ENCODE assay signal across 8 cellular contexts in the genomic region with DNA sequence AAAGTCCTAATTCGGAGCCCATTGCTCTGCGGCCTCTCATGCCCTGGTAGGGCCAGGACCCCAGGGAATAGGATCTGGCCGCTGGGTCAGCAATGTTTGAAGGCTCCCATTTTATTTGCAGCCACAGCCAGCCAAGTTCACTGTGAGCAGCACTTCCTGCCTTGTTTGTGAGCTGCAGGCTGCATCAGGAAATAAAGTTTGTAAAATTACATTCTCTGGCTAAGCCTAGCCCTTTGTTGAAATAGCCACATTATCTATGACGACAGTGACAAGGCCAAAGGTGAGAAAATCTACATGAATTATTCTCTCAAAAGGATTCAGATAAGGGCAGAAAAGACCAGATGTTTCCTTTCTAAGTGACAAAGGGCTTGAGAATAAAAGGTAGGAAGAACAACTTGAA. TPM values are rescaled to one million over a fixed set of nuclear protein-coding genes. Genes with fewer than 3 reads are reported as not detected.
A peak's percentile ranks its signal among the peaks of the same experiment; 100 is the strongest.
DNase-seq lines count a peak whose midpoint lies in the region; ATAC-seq, FAIRE-seq and TF ChIP-seq lines count a peak whose summit lies in the region.

No MANE protein-coding gene starts in this region.

- DNase-seq in Karpas-422 (peak; percentile 65), MCF 10A (ENCODE audit: unreplicated experiment) (peak; percentile 28), keratinocyte (ENCODE audit: low read depth, low spot score) (no peak), NOMO-1 treated with dmso at 0.1 percent for 144 hours (lab: John Stamatoyannopoulos, UW; ENCODE audit: unreplicated experiment) (no peak), hepatic stellate cell (ENCODE audit: low spot score) (no peak)
- no peak for DNase-seq in stimulated activated naive CD8-positive, alpha-beta T cell treated with anti-CD3 and anti-CD28 coated beads, Interleukin-15, Interleukin-2, amounts not matched to agents 100 U/mL and 50 U/mL, for 24 hours

- H3K36me3 Mint-ChIP-seq in MCF 10A (ENCODE audit: insufficient read depth, unreplicated experiment) = no peaks in the 10 kb centered on the region

- H4K20me1 ChIP-seq in Karpas-422 (ENCODE audit: insufficient read depth, low read depth, low read length) = no peaks in the 10 kb centered on the region
- no peaks in the 10 kb centered on the region for H4K20me1 ChIP-seq in keratinocyte (ENCODE audit: control insufficient read depth, extremely low read depth, insufficient read depth, low read length)

- POLR2A ChIA-PET in MCF 10A (lab: Yijun Ruan, JAX) = interaction anchor here (0.7 to 10.3 kb wide), 13 partner anchors 10 to 842 kb away, joined by 3 to 335 read pairs (median 35); a partner anchor contains a TSS

- no peak for TF ChIP-seq CTCF in MCF 10A (IDR thresholded peaks at IDR 0.05; ENCODE audit: unreplicated experiment)
- TF ChIP-seq CTCF in keratinocyte (optimal IDR thresholded peaks at IDR 0.05 in 1 of 3, IDR thresholded peaks at IDR 0.05 in 1 of 3, conservative IDR thresholded peaks at IDR 0.05 in 1 of 3; ENCODE audit: extremely low read depth in 1 of 3, insufficient read depth in 2 of 3, low read length in 3 of 3) = no peak

- no peaks in the 10 kb centered on the region for H3K9me3 Mint-ChIP-seq in MCF 10A (ENCODE audit: unreplicated experiment)

- H3K36me3 ChIP-seq in Karpas-422 (ENCODE audit: insufficient read depth, low read length) (no peaks in the 10 kb centered on the region), keratinocyte (ENCODE audit: control insufficient read depth in 2 of 2, extremely low read depth in 1 of 2, insufficient read depth in 2 of 2, low read length in 2 of 2) (no peaks in the 10 kb centered on the region), subcutaneous abdominal adipose tissue (ENCODE audit: control insufficient read depth in 5 of 5, insufficient read depth in 5 of 5, low read length in 5 of 5) (no peaks in the 10 kb centered on the region)

- H3K4me1 ChIP-seq in Karpas-422 (ENCODE audit: low read length) (peaks cover 84% of the 10 kb centered on the region), keratinocyte (ENCODE audit: control insufficient read depth, extremely low read depth, insufficient read depth, low read length) (peaks cover 61% of the 10 kb centered on the region), subcutaneous abdominal adipose tissue (ENCODE audit: control insufficient read depth in 5 of 5, insufficient read depth in 5 of 5, low read length in 5 of 5) (peaks cover 7 to 52% (median 43%) of the 10 kb centered on the region in 5 donors)

- H3K27ac ChIP-seq in Karpas-422 (ENCODE audit: low read length) (peak overlapping the region; percentile 94), keratinocyte (ENCODE audit: control insufficient read depth, insufficient read depth, low read length) (peak overlapping the region; percentile 99), subcutaneous abdominal adipose tissue (ENCODE audit: low read depth, low read length) (peak overlapping the region; percentile 93)

- no peaks in the 10 kb centered on the region for H3K27me3 Mint-ChIP-seq in MCF 10A (ENCODE audit: insufficient read depth, unreplicated experiment)

- ATAC-seq in stimulated activated naive CD8-positive, alpha-beta T cell treated with anti-CD3 and anti-CD28 coated beads, Interleukin-15, Interleukin-2, amounts not matched to agents 100 U/mL and 50 U/mL, for 24 hours = no peak
- no peak for ATAC-seq in HG03280 (IDR thresholded peaks at IDR 0.05; ENCODE audit: unreplicated experiment)

- intact Hi-C loops in MCF 10A (cut with micrococcal nuclease) = no loop called here

- H3K9me3 ChIP-seq in Karpas-422 (ENCODE audit: low read length) = no peaks in the 10 kb centered on the region
- no peaks in the 10 kb centered on the region for H3K9me3 ChIP-seq in keratinocyte (ENCODE audit: control insufficient read depth, low read depth, low read length)
- H3K9me3 ChIP-seq in subcutaneous abdominal adipose tissue (ENCODE audit: control insufficient read depth in 5 of 5, low read length in 5 of 5) = no peaks in the 10 kb centered on the region

- H3K9me1 ChIP-seq in keratinocyte (ENCODE audit: control insufficient read depth, extremely low read depth, insufficient read depth, low read length) = no peaks in the 10 kb centered on the region

- H3K27ac Mint-ChIP-seq in MCF 10A (ENCODE audit: low read depth, unreplicated experiment) = peak overlapping the region; percentile 99

- dilution Hi-C loops in keratinocyte (cut with MboI; ENCODE audit: extremely low pct_ligation_motif_present, low sequenced_read_pairs) = no loop called here

- H3K9ac ChIP-seq in Karpas-422 (ENCODE audit: low read length) (peak overlapping the region; percentile 79), keratinocyte (ENCODE audit: control insufficient read depth, extremely low read depth, insufficient read depth, low read length) (peak overlapping the region; percentile 97), subcutaneous abdominal adipose tissue (ENCODE audit: low read length in 5 of 5) (peak overlapping the region in 4 of 5 donors; percentile 23 to 92 (median 67))

- no peaks in the 10 kb centered on the region for H3K79me2 ChIP-seq in Karpas-422 (ENCODE audit: low read length)
- H3K79me2 ChIP-seq in keratinocyte (ENCODE audit: control insufficient read depth, insufficient read depth, low read length) = peaks cover 13% of the 10 kb centered on the region

- CTCF ChIA-PET in MCF 10A (lab: Yijun Ruan, JAX) = interaction anchor here (0.7 to 1.9 kb wide), 3 partner anchors 14 to 29 kb away, joined by 3 to 8 read pairs (median 4); no protein-coding TSS in a partner anchor

- no peaks in the 10 kb centered on the region for H3K9me2 ChIP-seq in Karpas-422 (replicated peaks; ENCODE audit: insufficient read depth, low read length)

- no TSS peak for BruUV-seq in MCF 10A (replicated peaks; lab: Mats Ljungman, UMichigan)

- H3K4me2 ChIP-seq in Karpas-422 (ENCODE audit: low read depth, low read length, poor library complexity, severe bottlenecking) = peak overlapping the region; percentile 93
- H3K4me2 ChIP-seq in keratinocyte (ENCODE audit: control insufficient read depth, extremely low read depth, insufficient read depth, low read depth, low read length) = peak overlapping the region; percentile 96

- H3K4me1 Mint-ChIP-seq in MCF 10A (ENCODE audit: insufficient read depth, unreplicated experiment) = peaks cover 34% of the 10 kb centered on the region

- no peak overlapping the region for H3K4me3 ChIP-seq in Karpas-422 (ENCODE audit: low read length)
- no peak overlapping the region for H3K4me3 ChIP-seq in keratinocyte (ENCODE audit: control insufficient read depth in 2 of 3, extremely low read depth in 1 of 3, insufficient read depth in 2 of 3, low read depth in 1 of 3, low read length in 3 of 3)
- H3K4me3 ChIP-seq in subcutaneous abdominal adipose tissue (ENCODE audit: low read depth in 1 of 5, low read length in 5 of 5) = peak overlapping the region in 1 of 5 donors; percentile 78

- no peaks in the 10 kb centered on the region for H3K27me3 ChIP-seq in Karpas-422 (ENCODE audit: low read length)
- no peaks in the 10 kb centered on the region for H3K27me3 ChIP-seq in keratinocyte (ENCODE audit: control insufficient read depth, extremely low read depth, insufficient read depth, low read length)
- no peaks in the 10 kb centered on the region for H3K27me3 ChIP-seq in subcutaneous abdominal adipose tissue (ENCODE audit: control insufficient read depth in 5 of 5, insufficient read depth in 4 of 5, low read length in 5 of 5)

- FAIRE-seq in keratinocyte (lab: Jason Lieb, UNC) = no peak

- H3K4me3 Mint-ChIP-seq in MCF 10A (ENCODE audit: unreplicated experiment) = peak overlapping the region; percentile 92

- H2AFZ ChIP-seq in Karpas-422 (ENCODE audit: low read length) (peak overlapping the region; percentile 6; the same call in 1 of the 2 replicates), keratinocyte (ENCODE audit: control insufficient read depth, low read length) (no peak overlapping the region)

RNA-seq across cellular contexts. Expression of a gene that starts 23.7 kb away (rescaled TPM):
- total RNA-seq in Karpas-422 (2014; rRNA removed; shearing (Covaris generic); ENCODE audit: low replicate concordance) = 526 and 559 TPM in 2 replicates
- 680 and 703 TPM in 2 replicates for total RNA-seq in MCF 10A (2022)
- polyA plus RNA-seq in keratinocyte = 1,026 to 1,445 TPM (median 1,030 TPM) in 3 replicates
- 511 TPM for polyA plus RNA-seq in keratinocyte (2011; ENCODE audit: low read depth)
- polyA plus RNA-seq in keratinocyte (2011; cell fraction: cytosol; rRNA removed) = 420 and 664 TPM in 2 replicates
- 1,436 and 2,106 TPM in 2 replicates for polyA plus RNA-seq in keratinocyte (2011; cell fraction: nucleus; rRNA removed)
- polyA plus RNA-seq in keratinocyte (2012; ENCODE audit: low replicate concordance) = 328 and 1,010 TPM in 2 replicates
- 361 to 979 TPM (median 522 TPM) in 3 replicates for polyA minus RNA-seq in keratinocyte
- polyA minus RNA-seq in keratinocyte (2011; cell fraction: cytosol; rRNA and poly(A)+ RNA removed) = 475 TPM
- 1,567 and 2,524 TPM in 2 replicates for polyA minus RNA-seq in keratinocyte (2011; cell fraction: nucleus; rRNA and poly(A)+ RNA removed)

Comparison
In these comparisons a context has a peak if more than half of its experiments do, and no peak if none do; other contexts are left out.
1. DNase-seq: peak in Karpas-422 (single experiment) and MCF 10A (single experiment); none in keratinocyte (single experiment), stimulated activated naive CD8-positive, alpha-beta T cell treated with anti-CD3 and anti-CD28 coated beads, Interleukin-15, Interleukin-2, amounts not matched to agents 100 U/mL and 50 U/mL, for 24 hours (single experiment), NOMO-1 treated with dmso at 0.1 percent for 144 hours (single experiment) and hepatic stellate cell (single experiment).
2. Peak in every context shown above with its lines, with median percentiles within 50 percentile points of each other: H3K27ac ChIP-seq and H3K9ac ChIP-seq.